In the genomic region with DNA sequence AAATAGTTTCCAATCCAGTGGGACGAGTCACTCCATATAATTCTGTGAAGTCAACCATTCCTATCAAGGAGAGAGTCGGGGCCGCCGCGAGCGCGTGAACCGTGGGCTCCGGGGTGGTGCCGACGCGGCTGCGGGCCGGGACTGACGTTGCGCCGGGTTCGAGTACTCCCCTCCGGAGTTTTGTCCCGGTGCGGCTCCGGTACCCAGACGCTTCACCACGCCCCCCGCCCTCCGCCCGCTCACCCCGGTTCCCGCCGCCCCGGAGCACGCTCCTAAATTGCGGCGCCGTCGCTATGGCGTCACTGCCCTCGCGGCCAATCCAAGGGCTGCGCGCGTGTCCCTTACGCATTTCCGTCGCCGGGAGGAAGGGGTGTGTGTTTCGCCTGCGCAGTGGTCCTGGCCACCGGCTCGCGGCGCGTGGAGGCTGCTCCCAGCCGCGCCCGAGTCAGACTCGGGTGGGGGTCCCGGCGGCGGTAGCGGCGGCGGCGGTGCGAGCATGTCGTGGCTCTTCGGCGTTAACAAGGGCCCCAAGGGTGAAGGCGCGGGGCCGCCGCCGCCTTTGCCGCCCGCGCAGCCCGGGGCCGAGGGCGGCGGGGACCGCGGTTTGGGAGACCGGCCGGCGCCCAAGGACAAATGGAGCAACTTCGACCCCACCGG, we compare ENCODE assay signal across 8 cellular contexts. TPM values are rescaled to one million over a fixed set of nuclear protein-coding genes. Genes with fewer than 3 reads are reported as not detected.
DNase-seq lines count a peak whose midpoint lies in the region; ATAC-seq, FAIRE-seq and TF ChIP-seq lines count a peak whose summit lies in the region.

A gene with protein sequence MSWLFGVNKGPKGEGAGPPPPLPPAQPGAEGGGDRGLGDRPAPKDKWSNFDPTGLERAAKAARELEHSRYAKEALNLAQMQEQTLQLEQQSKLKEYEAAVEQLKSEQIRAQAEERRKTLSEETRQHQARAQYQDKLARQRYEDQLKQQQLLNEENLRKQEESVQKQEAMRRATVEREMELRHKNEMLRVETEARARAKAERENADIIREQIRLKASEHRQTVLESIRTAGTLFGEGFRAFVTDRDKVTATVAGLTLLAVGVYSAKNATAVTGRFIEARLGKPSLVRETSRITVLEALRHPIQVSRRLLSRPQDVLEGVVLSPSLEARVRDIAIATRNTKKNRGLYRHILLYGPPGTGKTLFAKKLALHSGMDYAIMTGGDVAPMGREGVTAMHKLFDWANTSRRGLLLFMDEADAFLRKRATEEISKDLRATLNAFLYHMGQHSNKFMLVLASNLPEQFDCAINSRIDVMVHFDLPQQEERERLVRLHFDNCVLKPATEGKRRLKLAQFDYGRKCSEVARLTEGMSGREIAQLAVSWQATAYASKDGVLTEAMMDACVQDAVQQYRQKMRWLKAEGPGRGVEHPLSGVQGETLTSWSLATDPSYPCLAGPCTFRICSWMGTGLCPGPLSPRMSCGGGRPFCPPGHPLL (plus strand): TSS at position 377 of the 657 bp plus-strand sequence. CDS start 120 bp downstream, at position 497.

- ATAC-seq in HG02840 (IDR thresholded peaks at IDR 0.05; ENCODE audit: low FRiP score, unreplicated experiment) (peak; percentile 90), heart left ventricle (peak; percentile 98 to 99 (median 98))

- intact Hi-C loops in adrenal gland (cut with DNase I) (no loop called here), heart left ventricle (cut with DNase I) (no loop called here)

- H3K4me1 ChIP-seq in adrenal gland (replicated peaks in 1 of 2) (peaks cover 5 to 17% of the 10 kb centered on the region in 2 donors), heart left ventricle (peaks cover 0 to 26% (median 18%) of the 10 kb centered on the region in 12 donors)

- peaks cover 14% of the 10 kb centered on the region for H3K4me1 Mint-ChIP-seq in type B pancreatic cell (ENCODE audit: unreplicated experiment)

- H3K4me3 ChIP-seq in adrenal gland, result peak within 1 kb of the TSS in 3 of 4 donors; percentile 61 to 83 (median 83)
- H3K4me3 ChIP-seq in heart left ventricle, result peak within 1 kb of the TSS; percentile 60 to 97 (median 86)

- H3K27me3 ChIP-seq in adrenal gland (no peaks in the 10 kb centered on the region), heart left ventricle (no peaks in the 10 kb centered on the region)

- H3K27ac ChIP-seq in adrenal gland, result peak within 1 kb of the TSS in 4 of 5 donors; percentile 11 to 92 (median 54)
- peak within 1 kb of the TSS; percentile 63 to 93 (median 86) for H3K27ac ChIP-seq in heart left ventricle

- H3K36me3 ChIP-seq in adrenal gland (replicated peaks in 1 of 2) (no peaks in the 10 kb centered on the region), heart left ventricle (no peaks in the 10 kb centered on the region)

- TF ChIP-seq POLR2A in GM12892 (IDR thresholded peaks at IDR 0.05; ENCODE audit: low read depth, low read length), result peak; percentile 83
- peak in 1 of 2 donors; percentile 34 for TF ChIP-seq POLR2A in adrenal gland (IDR thresholded peaks at IDR 0.05)
- peak in 1 of 2 donors; percentile 76 for TF ChIP-seq POLR2A in heart left ventricle (IDR thresholded peaks at IDR 0.05)

- H3K27me3 Mint-ChIP-seq in type B pancreatic cell, result no peaks in the 10 kb centered on the region

- H3K9me3 Mint-ChIP-seq in type B pancreatic cell, result no peaks in the 10 kb centered on the region

- 0 to 4% (median 1%) methylated on average over 8 to 82 of the region's 87 CpGs for WGBS in adrenal gland, 4 donors
- WGBS in heart left ventricle, 4 donors, result 0 to 1% (median 1%) methylated on average over 6 to 87 of the region's 87 CpGs

- TF ChIP-seq CTCF in adrenal gland (IDR thresholded peaks at IDR 0.05) (no peak), heart left ventricle (IDR thresholded peaks at IDR 0.05) (no peak), type B pancreatic cell (conservative IDR thresholded peaks at IDR 0.05) (no peak)

- peak within 1 kb of the TSS; percentile 96 for H3K27ac Mint-ChIP-seq in type B pancreatic cell

- FAIRE-seq in GM12892 (lab: Jason Lieb, UNC), result peak; percentile 97

- no peaks in the 10 kb centered on the region for H3K36me3 Mint-ChIP-seq in type B pancreatic cell

- DNase-seq in GM12892 (ENCODE audit: insufficient read length) (peak; percentile 95), NCI-H146 treated with DMSO at 0.1 percent for 48 hours (lab: John Stamatoyannopoulos, UW; ENCODE audit: unreplicated experiment) (peak; percentile 53), T-helper 1 cell (peak; percentile 77 to 91 (median 85)), adrenal gland (peak; percentile 93 to 97 (median 95)), heart left ventricle (peak; percentile 91 to 97 (median 96)), pons (ENCODE audit: low spot score) (peak; percentile 89), type B pancreatic cell (ENCODE audit: extremely low spot score, unreplicated experiment) (peak; percentile 93)

- H3K4me3 Mint-ChIP-seq in type B pancreatic cell, result peak within 1 kb of the TSS; percentile 93

- H3K9me3 ChIP-seq in adrenal gland (replicated peaks in 1 of 3) (no peaks in the 10 kb centered on the region), heart left ventricle (no peaks in the 10 kb centered on the region)

RNA-seq across cellular contexts. Expression of the gene that starts here (rescaled TPM):
- 6.8 TPM for polyA plus RNA-seq in GM12892 (2012; ENCODE audit: missing spikeins)
- total RNA-seq in adrenal gland (10 to 100 TPM in 6 of 8 donors, 1 to 10 TPM in 2; 6.3 to 30.3 (median 13.3) TPM), heart left ventricle (10 to 100 TPM in 2 of 9 donors, 1 to 10 TPM in 7; 2.2 to 12.1 (median 5.8) TPM), type B pancreatic cell (ENCODE audit: low replicate concordance) (37.2 and 44.3 TPM in 2 replicates)
- polyA plus RNA-seq in adrenal gland (100 to 1,000 TPM in 1 of 3 donors, 10 to 100 TPM in 1, 1 to 10 TPM in 1; 5.3 to 109 (median 48.4) TPM), heart left ventricle (10 to 100 TPM; 11.0 to 15.6 TPM)

Comparison
In these comparisons a context has a peak if more than half of its experiments do, and no peak if none do; other contexts are left out.
1. Peak in every context shown above with its lines: DNase-seq, ATAC-seq, H3K4me3 ChIP-seq and H3K27ac ChIP-seq.